Comparison of ENCODE assay signal across 1 cellular context in the genomic region with DNA sequence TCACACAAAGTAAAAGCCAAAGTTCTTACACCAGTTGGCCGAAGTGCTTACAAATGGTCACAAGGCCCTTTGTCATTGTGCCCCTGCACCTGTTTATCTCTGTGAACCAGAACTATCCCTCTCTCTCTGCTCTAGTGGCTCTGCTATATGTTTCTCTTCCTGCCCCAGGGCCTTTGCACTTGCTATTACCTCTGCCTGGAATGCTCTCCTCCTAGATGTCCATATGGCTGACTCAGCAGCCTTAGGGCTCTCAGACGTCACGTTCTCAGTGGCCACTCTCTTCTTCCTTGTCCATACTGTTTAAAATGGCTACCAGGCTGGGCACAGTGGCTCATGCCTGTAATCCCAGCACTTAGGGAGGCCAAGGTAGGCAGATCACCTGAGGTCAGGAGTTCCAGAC.
TF ChIP-seq lines count a peak whose summit lies in the region.

No MANE protein-coding gene starts in this region.

TF ChIP-seq in K562, 482 proteins besides CTCF, POLR2A, EP300 and RAD21:
- TF ChIP-seq SMAD3 (CRISPR knock-in tag; conservative IDR thresholded peaks at IDR 0.05): no peak
- TF ChIP-seq GTF2F1 (IDR thresholded peaks at IDR 0.05; ENCODE audit: low read depth, low read length): no peak
- no peak for TF ChIP-seq YBX1 (IDR thresholded peaks at IDR 0.05)
- no peak for TF ChIP-seq DIDO1 (tag; IDR thresholded peaks at IDR 0.05; ENCODE audit: low read depth)
- peak; percentile 45; the same call in 1 of the 2 replicates for TF ChIP-seq ZNF316 (IDR thresholded peaks at IDR 0.05)
- peak; percentile 50 for TF ChIP-seq RBM25 (IDR thresholded peaks at IDR 0.05; ENCODE audit: low read depth, low read length, severe bottlenecking)
- TF ChIP-seq ZFP30 (CRISPR knock-in tag; IDR thresholded peaks at IDR 0.05; ENCODE audit: borderline replicate concordance): no peak
- TF ChIP-seq SAFB (IDR thresholded peaks at IDR 0.05; ENCODE audit: borderline replicate concordance, low read depth, low read length): no peak
- TF ChIP-seq POLR2AphosphoS2 (IDR thresholded peaks at IDR 0.05; ENCODE audit: low read length): no peak
- TF ChIP-seq C11orf30 (IDR thresholded peaks at IDR 0.05; ENCODE audit: low read depth): peak; percentile 40
- no peak for TF ChIP-seq HIVEP1 (CRISPR knock-in tag; IDR thresholded peaks at IDR 0.05)
- no peak for TF ChIP-seq NFRKB (IDR thresholded peaks at IDR 0.05; ENCODE audit: low read depth)
- TF ChIP-seq CCNT2 (IDR thresholded peaks at IDR 0.05; ENCODE audit: borderline replicate concordance, extremely low read depth, insufficient read length, low read depth, low read length): no peak
- TF ChIP-seq, protein P1, sequence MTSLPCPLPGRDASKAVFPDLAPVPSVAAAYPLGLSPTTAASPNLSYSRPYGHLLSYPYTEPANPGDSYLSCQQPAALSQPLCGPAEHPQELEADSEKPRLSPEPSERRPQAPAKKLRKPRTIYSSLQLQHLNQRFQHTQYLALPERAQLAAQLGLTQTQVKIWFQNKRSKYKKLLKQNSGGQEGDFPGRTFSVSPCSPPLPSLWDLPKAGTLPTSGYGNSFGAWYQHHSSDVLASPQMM (CRISPR knock-in tag; IDR thresholded peaks at IDR 0.05): no peak
- peak; percentile 69; the same call in 1 of the 2 replicates for TF ChIP-seq BCOR (IDR thresholded peaks at IDR 0.05)
- TF ChIP-seq KDM5B (IDR thresholded peaks at IDR 0.05; ENCODE audit: insufficient replicate concordance, low read depth, low read length): no peak
- no peak for TF ChIP-seq SRSF1 (IDR thresholded peaks at IDR 0.05; ENCODE audit: low read depth, low read length)
- TF ChIP-seq NR4A1 (CRISPR knock-in tag; IDR thresholded peaks at IDR 0.05): no peak
- no peak for TF ChIP-seq NR4A1 (tag; IDR thresholded peaks at IDR 0.05)
- TF ChIP-seq, protein P2, sequence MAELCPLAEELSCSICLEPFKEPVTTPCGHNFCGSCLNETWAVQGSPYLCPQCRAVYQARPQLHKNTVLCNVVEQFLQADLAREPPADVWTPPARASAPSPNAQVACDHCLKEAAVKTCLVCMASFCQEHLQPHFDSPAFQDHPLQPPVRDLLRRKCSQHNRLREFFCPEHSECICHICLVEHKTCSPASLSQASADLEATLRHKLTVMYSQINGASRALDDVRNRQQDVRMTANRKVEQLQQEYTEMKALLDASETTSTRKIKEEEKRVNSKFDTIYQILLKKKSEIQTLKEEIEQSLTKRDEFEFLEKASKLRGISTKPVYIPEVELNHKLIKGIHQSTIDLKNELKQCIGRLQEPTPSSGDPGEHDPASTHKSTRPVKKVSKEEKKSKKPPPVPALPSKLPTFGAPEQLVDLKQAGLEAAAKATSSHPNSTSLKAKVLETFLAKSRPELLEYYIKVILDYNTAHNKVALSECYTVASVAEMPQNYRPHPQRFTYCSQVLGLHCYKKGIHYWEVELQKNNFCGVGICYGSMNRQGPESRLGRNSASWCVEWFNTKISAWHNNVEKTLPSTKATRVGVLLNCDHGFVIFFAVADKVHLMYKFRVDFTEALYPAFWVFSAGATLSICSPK (IDR thresholded peaks at IDR 0.05; ENCODE audit: borderline replicate concordance): no peak
- no peak for TF ChIP-seq ZNF121 (CRISPR knock-in tag; conservative IDR thresholded peaks at IDR 0.05)
- no peak for TF ChIP-seq TAL1 (IDR thresholded peaks at IDR 0.05)
- TF ChIP-seq PHF8 (IDR thresholded peaks at IDR 0.05; ENCODE audit: borderline replicate concordance, low read length): no peak
- TF ChIP-seq, protein P3, sequence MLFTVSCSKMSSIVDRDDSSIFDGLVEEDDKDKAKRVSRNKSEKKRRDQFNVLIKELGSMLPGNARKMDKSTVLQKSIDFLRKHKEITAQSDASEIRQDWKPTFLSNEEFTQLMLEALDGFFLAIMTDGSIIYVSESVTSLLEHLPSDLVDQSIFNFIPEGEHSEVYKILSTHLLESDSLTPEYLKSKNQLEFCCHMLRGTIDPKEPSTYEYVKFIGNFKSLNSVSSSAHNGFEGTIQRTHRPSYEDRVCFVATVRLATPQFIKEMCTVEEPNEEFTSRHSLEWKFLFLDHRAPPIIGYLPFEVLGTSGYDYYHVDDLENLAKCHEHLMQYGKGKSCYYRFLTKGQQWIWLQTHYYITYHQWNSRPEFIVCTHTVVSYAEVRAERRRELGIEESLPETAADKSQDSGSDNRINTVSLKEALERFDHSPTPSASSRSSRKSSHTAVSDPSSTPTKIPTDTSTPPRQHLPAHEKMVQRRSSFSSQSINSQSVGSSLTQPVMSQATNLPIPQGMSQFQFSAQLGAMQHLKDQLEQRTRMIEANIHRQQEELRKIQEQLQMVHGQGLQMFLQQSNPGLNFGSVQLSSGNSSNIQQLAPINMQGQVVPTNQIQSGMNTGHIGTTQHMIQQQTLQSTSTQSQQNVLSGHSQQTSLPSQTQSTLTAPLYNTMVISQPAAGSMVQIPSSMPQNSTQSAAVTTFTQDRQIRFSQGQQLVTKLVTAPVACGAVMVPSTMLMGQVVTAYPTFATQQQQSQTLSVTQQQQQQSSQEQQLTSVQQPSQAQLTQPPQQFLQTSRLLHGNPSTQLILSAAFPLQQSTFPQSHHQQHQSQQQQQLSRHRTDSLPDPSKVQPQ (CRISPR knock-in tag; IDR thresholded peaks at IDR 0.05; ENCODE audit: borderline replicate concordance): no peak
- TF ChIP-seq ETV5 (CRISPR knock-in tag; IDR thresholded peaks at IDR 0.05; ENCODE audit: low read depth): no peak
- TF ChIP-seq, protein P4, sequence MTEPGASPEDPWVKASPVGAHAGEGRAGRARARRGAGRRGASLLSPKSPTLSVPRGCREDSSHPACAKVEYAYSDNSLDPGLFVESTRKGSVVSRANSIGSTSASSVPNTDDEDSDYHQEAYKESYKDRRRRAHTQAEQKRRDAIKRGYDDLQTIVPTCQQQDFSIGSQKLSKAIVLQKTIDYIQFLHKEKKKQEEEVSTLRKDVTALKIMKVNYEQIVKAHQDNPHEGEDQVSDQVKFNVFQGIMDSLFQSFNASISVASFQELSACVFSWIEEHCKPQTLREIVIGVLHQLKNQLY (CRISPR knock-in tag; conservative IDR thresholded peaks at IDR 0.05): no peak
- TF ChIP-seq, protein P5, sequence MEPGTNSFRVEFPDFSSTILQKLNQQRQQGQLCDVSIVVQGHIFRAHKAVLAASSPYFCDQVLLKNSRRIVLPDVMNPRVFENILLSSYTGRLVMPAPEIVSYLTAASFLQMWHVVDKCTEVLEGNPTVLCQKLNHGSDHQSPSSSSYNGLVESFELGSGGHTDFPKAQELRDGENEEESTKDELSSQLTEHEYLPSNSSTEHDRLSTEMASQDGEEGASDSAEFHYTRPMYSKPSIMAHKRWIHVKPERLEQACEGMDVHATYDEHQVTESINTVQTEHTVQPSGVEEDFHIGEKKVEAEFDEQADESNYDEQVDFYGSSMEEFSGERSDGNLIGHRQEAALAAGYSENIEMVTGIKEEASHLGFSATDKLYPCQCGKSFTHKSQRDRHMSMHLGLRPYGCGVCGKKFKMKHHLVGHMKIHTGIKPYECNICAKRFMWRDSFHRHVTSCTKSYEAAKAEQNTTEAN (CRISPR knock-in tag; IDR thresholded peaks at IDR 0.05): no peak
- TF ChIP-seq E2F3 (CRISPR knock-in tag; IDR thresholded peaks at IDR 0.05): no peak
- TF ChIP-seq PHB (CRISPR knock-in tag; IDR thresholded peaks at IDR 0.05): no peak
- TF ChIP-seq TOE1 (IDR thresholded peaks at IDR 0.05; ENCODE audit: borderline replicate concordance): no peak
- TF ChIP-seq TOE1 (CRISPR knock-in tag; IDR thresholded peaks at IDR 0.05; ENCODE audit: borderline replicate concordance, low read depth): no peak
- TF ChIP-seq ZNF324 (CRISPR knock-in tag; IDR thresholded peaks at IDR 0.05): no peak
- TF ChIP-seq FOXK1 (CRISPR knock-in tag; IDR thresholded peaks at IDR 0.05; ENCODE audit: borderline replicate concordance): no peak
- TF ChIP-seq KDM1A (IDR thresholded peaks at IDR 0.05): peak in 1 of 2 experiments; percentile 54; a peak in 2 of 4 replicates
- TF ChIP-seq JUND (IDR thresholded peaks at IDR 0.05; ENCODE audit: borderline replicate concordance, low read depth, low read length): no peak
- no peak for TF ChIP-seq JUND (tag; IDR thresholded peaks at IDR 0.05; ENCODE audit: borderline replicate concordance, low read depth, low read length)
- TF ChIP-seq MBD2 (IDR thresholded peaks at IDR 0.05; ENCODE audit: borderline replicate concordance, low read depth): no peak
- 0 out of 2 replicates have a peak, but pooled peaks have one; percentile 26 for TF ChIP-seq SMARCA5 (IDR thresholded peaks at IDR 0.05)
- TF ChIP-seq, protein P6, sequence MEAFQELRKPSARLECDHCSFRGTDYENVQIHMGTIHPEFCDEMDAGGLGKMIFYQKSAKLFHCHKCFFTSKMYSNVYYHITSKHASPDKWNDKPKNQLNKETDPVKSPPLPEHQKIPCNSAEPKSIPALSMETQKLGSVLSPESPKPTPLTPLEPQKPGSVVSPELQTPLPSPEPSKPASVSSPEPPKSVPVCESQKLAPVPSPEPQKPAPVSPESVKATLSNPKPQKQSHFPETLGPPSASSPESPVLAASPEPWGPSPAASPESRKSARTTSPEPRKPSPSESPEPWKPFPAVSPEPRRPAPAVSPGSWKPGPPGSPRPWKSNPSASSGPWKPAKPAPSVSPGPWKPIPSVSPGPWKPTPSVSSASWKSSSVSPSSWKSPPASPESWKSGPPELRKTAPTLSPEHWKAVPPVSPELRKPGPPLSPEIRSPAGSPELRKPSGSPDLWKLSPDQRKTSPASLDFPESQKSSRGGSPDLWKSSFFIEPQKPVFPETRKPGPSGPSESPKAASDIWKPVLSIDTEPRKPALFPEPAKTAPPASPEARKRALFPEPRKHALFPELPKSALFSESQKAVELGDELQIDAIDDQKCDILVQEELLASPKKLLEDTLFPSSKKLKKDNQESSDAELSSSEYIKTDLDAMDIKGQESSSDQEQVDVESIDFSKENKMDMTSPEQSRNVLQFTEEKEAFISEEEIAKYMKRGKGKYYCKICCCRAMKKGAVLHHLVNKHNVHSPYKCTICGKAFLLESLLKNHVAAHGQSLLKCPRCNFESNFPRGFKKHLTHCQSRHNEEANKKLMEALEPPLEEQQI (IDR thresholded peaks at IDR 0.05): no peak
- TF ChIP-seq DMBX1 (CRISPR knock-in tag; IDR thresholded peaks at IDR 0.05; ENCODE audit: borderline replicate concordance): no peak
- TF ChIP-seq PHTF2 (CRISPR knock-in tag; IDR thresholded peaks at IDR 0.05): no peak
- TF ChIP-seq HMG20B (CRISPR knock-in tag; IDR thresholded peaks at IDR 0.05): no peak
- TF ChIP-seq ZNF79 (CRISPR knock-in tag; IDR thresholded peaks at IDR 0.05; ENCODE audit: low read depth): no peak
- no peak for TF ChIP-seq ARID1B (IDR thresholded peaks at IDR 0.05)
